Comparison of ENCODE assay signal across 1 cellular context in genomic region chr2:219160186-219161017, GRCh38.
A peak's percentile ranks its signal among the peaks of the same experiment; 100 is the strongest.
TF ChIP-seq lines count a peak whose summit lies in the region.

A gene with protein sequence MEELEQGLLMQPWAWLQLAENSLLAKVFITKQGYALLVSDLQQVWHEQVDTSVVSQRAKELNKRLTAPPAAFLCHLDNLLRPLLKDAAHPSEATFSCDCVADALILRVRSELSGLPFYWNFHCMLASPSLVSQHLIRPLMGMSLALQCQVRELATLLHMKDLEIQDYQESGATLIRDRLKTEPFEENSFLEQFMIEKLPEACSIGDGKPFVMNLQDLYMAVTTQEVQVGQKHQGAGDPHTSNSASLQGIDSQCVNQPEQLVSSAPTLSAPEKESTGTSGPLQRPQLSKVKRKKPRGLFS (minus strand): TSS chr2:219160815. CDS start chr2:219158362, 2,453 bp downstream.

TF ChIP-seq in HepG2, 621 proteins besides CTCF, POLR2A, EP300 and RAD21 (continued from another document and continues in another):
- TF ChIP-seq PREB (CRISPR knock-in tag; IDR thresholded peaks at IDR 0.05) (peak; percentile 27; the same call in 1 of the 2 replicates), ONECUT2 (CRISPR knock-in tag; IDR thresholded peaks at IDR 0.05) (peak; percentile 37), SP5 (CRISPR knock-in tag; IDR thresholded peaks at IDR 0.05; ENCODE audit: borderline replicate concordance, low read depth) (peak; percentile 73), ZNF501 (CRISPR knock-in tag; IDR thresholded peaks at IDR 0.05) (peak; percentile 98), SYNCRIP (IDR thresholded peaks at IDR 0.05; ENCODE audit: insufficient read depth, low read depth, low read length) (no peak), PPARG (CRISPR knock-in tag; conservative IDR thresholded peaks at IDR 0.05) (peak; percentile 62), SMAD1 (CRISPR knock-in tag; IDR thresholded peaks at IDR 0.05; ENCODE audit: borderline replicate concordance, low read depth) (peak; percentile 95), ZNF557 (CRISPR knock-in tag; IDR thresholded peaks at IDR 0.05) (peak; percentile 60; the same call in 1 of the 2 replicates), NKX3-1 (CRISPR knock-in tag; IDR thresholded peaks at IDR 0.05) (peak; percentile 14; the same call in 1 of the 2 replicates), NR2C2 (CRISPR knock-in tag; IDR thresholded peaks at IDR 0.05; ENCODE audit: borderline replicate concordance) (peak; percentile 65; the same call in 1 of the 2 replicates), ZNF704 (CRISPR knock-in tag; IDR thresholded peaks at IDR 0.05; ENCODE audit: borderline replicate concordance) (peak; percentile 97), ZNF672 (CRISPR knock-in tag; IDR thresholded peaks at IDR 0.05) (no peak), SALL2 (CRISPR knock-in tag; IDR thresholded peaks at IDR 0.05) (peak; percentile 96), DR1 (CRISPR knock-in tag; IDR thresholded peaks at IDR 0.05) (peak; percentile 80), ELF1 (CRISPR knock-in tag; IDR thresholded peaks at IDR 0.05) (peak; percentile 61), ZNF160 (CRISPR knock-in tag; IDR thresholded peaks at IDR 0.05) (peak; percentile 97), ZFP36 (IDR thresholded peaks at IDR 0.05; ENCODE audit: borderline replicate concordance, low read depth, low read length, partially characterized antibody) (no peak), POLR2G (IDR thresholded peaks at IDR 0.05; ENCODE audit: low read depth, low read length) (peak; percentile 97), ZBTB20 (CRISPR knock-in tag; IDR thresholded peaks at IDR 0.05; ENCODE audit: borderline replicate concordance, low read depth) (peak; percentile 93), NCOA5 (CRISPR knock-in tag; IDR thresholded peaks at IDR 0.05) (no peak), ZNF598 (CRISPR knock-in tag; IDR thresholded peaks at IDR 0.05; ENCODE audit: borderline replicate concordance) (peak; percentile 93), ZSCAN22 (CRISPR knock-in tag; IDR thresholded peaks at IDR 0.05) (no peak), ZNF34 (CRISPR knock-in tag; IDR thresholded peaks at IDR 0.05; ENCODE audit: borderline replicate concordance) (no peak), NONO (IDR thresholded peaks at IDR 0.05) (no peak), NONO (CRISPR knock-in tag; conservative IDR thresholded peaks at IDR 0.05) (peak; percentile 84; the same call in 1 of the 2 replicates), SRY (CRISPR knock-in tag; IDR thresholded peaks at IDR 0.05) (peak; percentile 92), ARID4A (CRISPR knock-in tag; IDR thresholded peaks at IDR 0.05; ENCODE audit: borderline replicate concordance) (peak; percentile 90; the same call in 1 of the 2 replicates), RFX5 (IDR thresholded peaks at IDR 0.05; ENCODE audit: low read depth, low read length) (no peak), ZNF572 (CRISPR knock-in tag; IDR thresholded peaks at IDR 0.05) (0 out of 2 replicates have a peak, but pooled peaks have one; percentile 52), SUZ12 (IDR thresholded peaks at IDR 0.05; ENCODE audit: low read depth, low read length) (no peak), NR2F2 (IDR thresholded peaks at IDR 0.05; ENCODE audit: borderline replicate concordance, low read depth) (peak; percentile 3; the same call in 1 of the 2 replicates), CEBPB (IDR thresholded peaks at IDR 0.05; ENCODE audit: borderline replicate concordance, low read depth, low read length) (no peak), ZNF781 (CRISPR knock-in tag; IDR thresholded peaks at IDR 0.05; ENCODE audit: borderline replicate concordance, not compliant biosample characterization) (peak; percentile 82)
- TF ChIP-seq, protein P1, sequence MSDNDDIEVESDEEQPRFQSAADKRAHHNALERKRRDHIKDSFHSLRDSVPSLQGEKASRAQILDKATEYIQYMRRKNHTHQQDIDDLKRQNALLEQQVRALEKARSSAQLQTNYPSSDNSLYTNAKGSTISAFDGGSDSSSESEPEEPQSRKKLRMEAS (IDR thresholded peaks at IDR 0.05): peak; percentile 82
- TF ChIP-seq, protein P2, sequence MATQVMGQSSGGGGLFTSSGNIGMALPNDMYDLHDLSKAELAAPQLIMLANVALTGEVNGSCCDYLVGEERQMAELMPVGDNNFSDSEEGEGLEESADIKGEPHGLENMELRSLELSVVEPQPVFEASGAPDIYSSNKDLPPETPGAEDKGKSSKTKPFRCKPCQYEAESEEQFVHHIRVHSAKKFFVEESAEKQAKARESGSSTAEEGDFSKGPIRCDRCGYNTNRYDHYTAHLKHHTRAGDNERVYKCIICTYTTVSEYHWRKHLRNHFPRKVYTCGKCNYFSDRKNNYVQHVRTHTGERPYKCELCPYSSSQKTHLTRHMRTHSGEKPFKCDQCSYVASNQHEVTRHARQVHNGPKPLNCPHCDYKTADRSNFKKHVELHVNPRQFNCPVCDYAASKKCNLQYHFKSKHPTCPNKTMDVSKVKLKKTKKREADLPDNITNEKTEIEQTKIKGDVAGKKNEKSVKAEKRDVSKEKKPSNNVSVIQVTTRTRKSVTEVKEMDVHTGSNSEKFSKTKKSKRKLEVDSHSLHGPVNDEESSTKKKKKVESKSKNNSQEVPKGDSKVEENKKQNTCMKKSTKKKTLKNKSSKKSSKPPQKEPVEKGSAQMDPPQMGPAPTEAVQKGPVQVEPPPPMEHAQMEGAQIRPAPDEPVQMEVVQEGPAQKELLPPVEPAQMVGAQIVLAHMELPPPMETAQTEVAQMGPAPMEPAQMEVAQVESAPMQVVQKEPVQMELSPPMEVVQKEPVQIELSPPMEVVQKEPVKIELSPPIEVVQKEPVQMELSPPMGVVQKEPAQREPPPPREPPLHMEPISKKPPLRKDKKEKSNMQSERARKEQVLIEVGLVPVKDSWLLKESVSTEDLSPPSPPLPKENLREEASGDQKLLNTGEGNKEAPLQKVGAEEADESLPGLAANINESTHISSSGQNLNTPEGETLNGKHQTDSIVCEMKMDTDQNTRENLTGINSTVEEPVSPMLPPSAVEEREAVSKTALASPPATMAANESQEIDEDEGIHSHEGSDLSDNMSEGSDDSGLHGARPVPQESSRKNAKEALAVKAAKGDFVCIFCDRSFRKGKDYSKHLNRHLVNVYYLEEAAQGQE (IDR thresholded peaks at IDR 0.05; ENCODE audit: borderline replicate concordance in 1 of 2, low read depth in 1 of 2, low read length in 2 of 2): no peak; a peak in 1 of 4 replicates
- TF ChIP-seq, protein P3, sequence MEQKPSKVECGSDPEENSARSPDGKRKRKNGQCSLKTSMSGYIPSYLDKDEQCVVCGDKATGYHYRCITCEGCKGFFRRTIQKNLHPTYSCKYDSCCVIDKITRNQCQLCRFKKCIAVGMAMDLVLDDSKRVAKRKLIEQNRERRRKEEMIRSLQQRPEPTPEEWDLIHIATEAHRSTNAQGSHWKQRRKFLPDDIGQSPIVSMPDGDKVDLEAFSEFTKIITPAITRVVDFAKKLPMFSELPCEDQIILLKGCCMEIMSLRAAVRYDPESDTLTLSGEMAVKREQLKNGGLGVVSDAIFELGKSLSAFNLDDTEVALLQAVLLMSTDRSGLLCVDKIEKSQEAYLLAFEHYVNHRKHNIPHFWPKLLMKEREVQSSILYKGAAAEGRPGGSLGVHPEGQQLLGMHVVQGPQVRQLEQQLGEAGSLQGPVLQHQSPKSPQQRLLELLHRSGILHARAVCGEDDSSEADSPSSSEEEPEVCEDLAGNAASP (CRISPR knock-in tag; IDR thresholded peaks at IDR 0.05; ENCODE audit: borderline replicate concordance): peak; percentile 75
- TF ChIP-seq, protein P4, sequence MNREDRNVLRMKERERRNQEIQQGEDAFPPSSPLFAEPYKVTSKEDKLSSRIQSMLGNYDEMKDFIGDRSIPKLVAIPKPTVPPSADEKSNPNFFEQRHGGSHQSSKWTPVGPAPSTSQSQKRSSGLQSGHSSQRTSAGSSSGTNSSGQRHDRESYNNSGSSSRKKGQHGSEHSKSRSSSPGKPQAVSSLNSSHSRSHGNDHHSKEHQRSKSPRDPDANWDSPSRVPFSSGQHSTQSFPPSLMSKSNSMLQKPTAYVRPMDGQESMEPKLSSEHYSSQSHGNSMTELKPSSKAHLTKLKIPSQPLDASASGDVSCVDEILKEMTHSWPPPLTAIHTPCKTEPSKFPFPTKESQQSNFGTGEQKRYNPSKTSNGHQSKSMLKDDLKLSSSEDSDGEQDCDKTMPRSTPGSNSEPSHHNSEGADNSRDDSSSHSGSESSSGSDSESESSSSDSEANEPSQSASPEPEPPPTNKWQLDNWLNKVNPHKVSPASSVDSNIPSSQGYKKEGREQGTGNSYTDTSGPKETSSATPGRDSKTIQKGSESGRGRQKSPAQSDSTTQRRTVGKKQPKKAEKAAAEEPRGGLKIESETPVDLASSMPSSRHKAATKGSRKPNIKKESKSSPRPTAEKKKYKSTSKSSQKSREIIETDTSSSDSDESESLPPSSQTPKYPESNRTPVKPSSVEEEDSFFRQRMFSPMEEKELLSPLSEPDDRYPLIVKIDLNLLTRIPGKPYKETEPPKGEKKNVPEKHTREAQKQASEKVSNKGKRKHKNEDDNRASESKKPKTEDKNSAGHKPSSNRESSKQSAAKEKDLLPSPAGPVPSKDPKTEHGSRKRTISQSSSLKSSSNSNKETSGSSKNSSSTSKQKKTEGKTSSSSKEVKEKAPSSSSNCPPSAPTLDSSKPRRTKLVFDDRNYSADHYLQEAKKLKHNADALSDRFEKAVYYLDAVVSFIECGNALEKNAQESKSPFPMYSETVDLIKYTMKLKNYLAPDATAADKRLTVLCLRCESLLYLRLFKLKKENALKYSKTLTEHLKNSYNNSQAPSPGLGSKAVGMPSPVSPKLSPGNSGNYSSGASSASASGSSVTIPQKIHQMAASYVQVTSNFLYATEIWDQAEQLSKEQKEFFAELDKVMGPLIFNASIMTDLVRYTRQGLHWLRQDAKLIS (CRISPR knock-in tag; IDR thresholded peaks at IDR 0.05): 0 out of 2 replicates have a peak, but pooled peaks have one; percentile 53
- TF ChIP-seq, protein P5, sequence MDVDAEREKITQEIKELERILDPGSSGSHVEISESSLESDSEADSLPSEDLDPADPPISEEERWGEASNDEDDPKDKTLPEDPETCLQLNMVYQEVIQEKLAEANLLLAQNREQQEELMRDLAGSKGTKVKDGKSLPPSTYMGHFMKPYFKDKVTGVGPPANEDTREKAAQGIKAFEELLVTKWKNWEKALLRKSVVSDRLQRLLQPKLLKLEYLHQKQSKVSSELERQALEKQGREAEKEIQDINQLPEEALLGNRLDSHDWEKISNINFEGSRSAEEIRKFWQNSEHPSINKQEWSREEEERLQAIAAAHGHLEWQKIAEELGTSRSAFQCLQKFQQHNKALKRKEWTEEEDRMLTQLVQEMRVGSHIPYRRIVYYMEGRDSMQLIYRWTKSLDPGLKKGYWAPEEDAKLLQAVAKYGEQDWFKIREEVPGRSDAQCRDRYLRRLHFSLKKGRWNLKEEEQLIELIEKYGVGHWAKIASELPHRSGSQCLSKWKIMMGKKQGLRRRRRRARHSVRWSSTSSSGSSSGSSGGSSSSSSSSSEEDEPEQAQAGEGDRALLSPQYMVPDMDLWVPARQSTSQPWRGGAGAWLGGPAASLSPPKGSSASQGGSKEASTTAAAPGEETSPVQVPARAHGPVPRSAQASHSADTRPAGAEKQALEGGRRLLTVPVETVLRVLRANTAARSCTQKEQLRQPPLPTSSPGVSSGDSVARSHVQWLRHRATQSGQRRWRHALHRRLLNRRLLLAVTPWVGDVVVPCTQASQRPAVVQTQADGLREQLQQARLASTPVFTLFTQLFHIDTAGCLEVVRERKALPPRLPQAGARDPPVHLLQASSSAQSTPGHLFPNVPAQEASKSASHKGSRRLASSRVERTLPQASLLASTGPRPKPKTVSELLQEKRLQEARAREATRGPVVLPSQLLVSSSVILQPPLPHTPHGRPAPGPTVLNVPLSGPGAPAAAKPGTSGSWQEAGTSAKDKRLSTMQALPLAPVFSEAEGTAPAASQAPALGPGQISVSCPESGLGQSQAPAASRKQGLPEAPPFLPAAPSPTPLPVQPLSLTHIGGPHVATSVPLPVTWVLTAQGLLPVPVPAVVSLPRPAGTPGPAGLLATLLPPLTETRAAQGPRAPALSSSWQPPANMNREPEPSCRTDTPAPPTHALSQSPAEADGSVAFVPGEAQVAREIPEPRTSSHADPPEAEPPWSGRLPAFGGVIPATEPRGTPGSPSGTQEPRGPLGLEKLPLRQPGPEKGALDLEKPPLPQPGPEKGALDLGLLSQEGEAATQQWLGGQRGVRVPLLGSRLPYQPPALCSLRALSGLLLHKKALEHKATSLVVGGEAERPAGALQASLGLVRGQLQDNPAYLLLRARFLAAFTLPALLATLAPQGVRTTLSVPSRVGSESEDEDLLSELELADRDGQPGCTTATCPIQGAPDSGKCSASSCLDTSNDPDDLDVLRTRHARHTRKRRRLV (CRISPR knock-in tag; IDR thresholded peaks at IDR 0.05): no peak
